In the genomic region with DNA sequence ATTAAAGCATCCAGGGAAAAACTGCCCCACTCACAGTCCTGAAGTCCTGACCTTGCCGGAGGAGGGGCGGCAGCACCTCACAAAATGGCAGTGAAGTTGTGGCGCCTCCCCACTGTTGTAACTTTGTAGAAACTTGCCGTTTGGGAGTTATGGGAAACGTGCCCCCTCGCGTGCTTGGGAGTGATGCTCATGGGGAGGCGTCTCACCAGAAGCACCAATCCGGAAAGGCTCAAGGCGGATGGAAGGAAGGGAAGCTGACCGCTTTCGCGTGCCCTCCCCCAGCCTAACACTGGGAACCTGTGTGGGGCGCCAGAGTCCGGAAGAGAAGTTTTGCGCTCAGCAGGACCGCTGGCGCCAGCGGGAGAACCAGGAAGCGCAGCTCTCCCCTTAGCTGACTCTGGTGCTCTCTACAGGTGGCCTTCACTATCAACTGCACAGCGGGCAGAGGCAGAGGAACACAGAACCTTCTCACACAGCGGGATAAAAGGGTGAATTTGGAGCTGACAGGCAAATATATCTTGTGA, we compare ENCODE assay signal across 1 cellular context.
TF ChIP-seq lines count a peak whose summit lies in the region.

CT45A10 (minus strand) TSS at position 151 of the 524 bp plus-strand sequence. CDS start 8,100 bp downstream, outside the sequence.
SAGE1 (plus strand) TSS at position 423 of the 524 bp plus-strand sequence. CDS start 2,527 bp downstream, outside the sequence.

TF ChIP-seq in K562, 482 proteins besides CTCF, POLR2A, EP300 and RAD21 (continued from another document and continues in another):
- TF ChIP-seq SIN3A (IDR thresholded peaks at IDR 0.05; ENCODE audit: borderline replicate concordance in 2 of 2, control insufficient read depth in 1 of 2, low read depth in 2 of 2, low read length in 2 of 2): peak in 1 of 2 experiments; percentile 39; a peak in 1 of 4 replicates
- no peak for TF ChIP-seq TCFL5 (CRISPR knock-in tag; conservative IDR thresholded peaks at IDR 0.05)
- TF ChIP-seq, protein P1, sequence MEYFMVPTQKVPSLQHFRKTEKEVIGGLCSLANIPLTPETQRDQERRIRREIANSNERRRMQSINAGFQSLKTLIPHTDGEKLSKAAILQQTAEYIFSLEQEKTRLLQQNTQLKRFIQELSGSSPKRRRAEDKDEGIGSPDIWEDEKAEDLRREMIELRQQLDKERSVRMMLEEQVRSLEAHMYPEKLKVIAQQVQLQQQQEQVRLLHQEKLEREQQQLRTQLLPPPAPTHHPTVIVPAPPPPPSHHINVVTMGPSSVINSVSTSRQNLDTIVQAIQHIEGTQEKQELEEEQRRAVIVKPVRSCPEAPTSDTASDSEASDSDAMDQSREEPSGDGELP (CRISPR knock-in tag; IDR thresholded peaks at IDR 0.05; ENCODE audit: borderline replicate concordance): peak; percentile 85
- no peak for TF ChIP-seq MYBL2 (IDR thresholded peaks at IDR 0.05; ENCODE audit: low read depth)
- no peak for TF ChIP-seq MYBL2 (CRISPR knock-in tag; IDR thresholded peaks at IDR 0.05; ENCODE audit: borderline replicate concordance)
- TF ChIP-seq PTBP1 (IDR thresholded peaks at IDR 0.05; ENCODE audit: low read depth, low read length): no peak
- TF ChIP-seq ZNF778 (CRISPR knock-in tag; IDR thresholded peaks at IDR 0.05): no peak
- no peak for TF ChIP-seq ZNF639 (CRISPR knock-in tag; conservative IDR thresholded peaks at IDR 0.05 in 1 of 2, IDR thresholded peaks at IDR 0.05 in 1 of 2)
- TF ChIP-seq ZNF707 (CRISPR knock-in tag; conservative IDR thresholded peaks at IDR 0.05): no peak
- TF ChIP-seq ZNF507 (tag; conservative IDR thresholded peaks at IDR 0.05): no peak
- peak; percentile 72; the same call in 1 of the 2 replicates for TF ChIP-seq HDAC2 (IDR thresholded peaks at IDR 0.05)
- TF ChIP-seq, protein P2, sequence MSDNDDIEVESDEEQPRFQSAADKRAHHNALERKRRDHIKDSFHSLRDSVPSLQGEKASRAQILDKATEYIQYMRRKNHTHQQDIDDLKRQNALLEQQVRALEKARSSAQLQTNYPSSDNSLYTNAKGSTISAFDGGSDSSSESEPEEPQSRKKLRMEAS (CRISPR knock-in tag; IDR thresholded peaks at IDR 0.05): peak; percentile 75
- no peak for TF ChIP-seq FOXM1 (IDR thresholded peaks at IDR 0.05; ENCODE audit: low read depth)
- TF ChIP-seq FOXM1 (CRISPR knock-in tag; IDR thresholded peaks at IDR 0.05; ENCODE audit: low read depth): no peak
- TF ChIP-seq ZBTB2 (IDR thresholded peaks at IDR 0.05): no peak
- TF ChIP-seq, protein P3, sequence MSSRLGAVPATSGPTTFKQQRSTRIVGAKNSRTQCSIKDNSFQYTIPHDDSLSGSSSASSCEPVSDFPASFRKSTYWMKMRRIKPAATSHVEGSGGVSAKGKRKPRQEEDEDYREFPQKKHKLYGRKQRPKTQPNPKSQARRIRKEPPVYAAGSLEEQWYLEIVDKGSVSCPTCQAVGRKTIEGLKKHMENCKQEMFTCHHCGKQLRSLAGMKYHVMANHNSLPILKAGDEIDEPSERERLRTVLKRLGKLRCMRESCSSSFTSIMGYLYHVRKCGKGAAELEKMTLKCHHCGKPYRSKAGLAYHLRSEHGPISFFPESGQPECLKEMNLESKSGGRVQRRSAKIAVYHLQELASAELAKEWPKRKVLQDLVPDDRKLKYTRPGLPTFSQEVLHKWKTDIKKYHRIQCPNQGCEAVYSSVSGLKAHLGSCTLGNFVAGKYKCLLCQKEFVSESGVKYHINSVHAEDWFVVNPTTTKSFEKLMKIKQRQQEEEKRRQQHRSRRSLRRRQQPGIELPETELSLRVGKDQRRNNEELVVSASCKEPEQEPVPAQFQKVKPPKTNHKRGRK (tag; IDR thresholded peaks at IDR 0.05): no peak
- TF ChIP-seq COPS2 (conservative IDR thresholded peaks at IDR 0.05): no peak
- TF ChIP-seq NELFE (IDR thresholded peaks at IDR 0.05; ENCODE audit: insufficient read depth, insufficient read length): no peak
- peak; percentile 27; the same call in 1 of the 2 replicates for TF ChIP-seq HCFC1 (IDR thresholded peaks at IDR 0.05; ENCODE audit: low read depth, low read length)
- peak; percentile 67 to 75; a peak in 2 of 4 replicates for TF ChIP-seq UBTF (IDR thresholded peaks at IDR 0.05; ENCODE audit: borderline replicate concordance in 1 of 2, low read depth in 2 of 2, low read length in 2 of 2)
- no peak for TF ChIP-seq ZBTB17 (CRISPR knock-in tag; IDR thresholded peaks at IDR 0.05)
- TF ChIP-seq, protein P4, sequence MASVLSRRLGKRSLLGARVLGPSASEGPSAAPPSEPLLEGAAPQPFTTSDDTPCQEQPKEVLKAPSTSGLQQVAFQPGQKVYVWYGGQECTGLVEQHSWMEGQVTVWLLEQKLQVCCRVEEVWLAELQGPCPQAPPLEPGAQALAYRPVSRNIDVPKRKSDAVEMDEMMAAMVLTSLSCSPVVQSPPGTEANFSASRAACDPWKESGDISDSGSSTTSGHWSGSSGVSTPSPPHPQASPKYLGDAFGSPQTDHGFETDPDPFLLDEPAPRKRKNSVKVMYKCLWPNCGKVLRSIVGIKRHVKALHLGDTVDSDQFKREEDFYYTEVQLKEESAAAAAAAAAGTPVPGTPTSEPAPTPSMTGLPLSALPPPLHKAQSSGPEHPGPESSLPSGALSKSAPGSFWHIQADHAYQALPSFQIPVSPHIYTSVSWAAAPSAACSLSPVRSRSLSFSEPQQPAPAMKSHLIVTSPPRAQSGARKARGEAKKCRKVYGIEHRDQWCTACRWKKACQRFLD (CRISPR knock-in tag; IDR thresholded peaks at IDR 0.05): no peak
- no peak for TF ChIP-seq ZNF184 (CRISPR knock-in tag; IDR thresholded peaks at IDR 0.05)
- no peak for TF ChIP-seq CREB3 (tag; conservative IDR thresholded peaks at IDR 0.05; ENCODE audit: low read depth)
- peak; percentile 97 for TF ChIP-seq ELF1 (tag; IDR thresholded peaks at IDR 0.05)
- no peak for TF ChIP-seq PREB (CRISPR knock-in tag; IDR thresholded peaks at IDR 0.05)
- TF ChIP-seq ZNF134 (CRISPR knock-in tag; conservative IDR thresholded peaks at IDR 0.05): no peak
- no peak for TF ChIP-seq ZNF175 (CRISPR knock-in tag; IDR thresholded peaks at IDR 0.05; ENCODE audit: low read depth)
- TF ChIP-seq ZNF436 (CRISPR knock-in tag; IDR thresholded peaks at IDR 0.05): no peak
- no peak for TF ChIP-seq MLX (CRISPR knock-in tag; conservative IDR thresholded peaks at IDR 0.05)
- no peak for TF ChIP-seq HMG20B (CRISPR knock-in tag; IDR thresholded peaks at IDR 0.05)
- TF ChIP-seq MTA1 (IDR thresholded peaks at IDR 0.05; ENCODE audit: borderline replicate concordance): 0 out of 2 replicates have a peak, but pooled peaks have one; percentile 23
- peak; percentile 26; the same call in 1 of the 2 replicates for TF ChIP-seq ATF3 (IDR thresholded peaks at IDR 0.05)
- peak; percentile 67; the same call in 1 of the 2 replicates for TF ChIP-seq ATF3 (CRISPR knock-in tag; conservative IDR thresholded peaks at IDR 0.05)
- 0 out of 2 replicates have a peak, but pooled peaks have one; percentile 19 for TF ChIP-seq ZNF24 (IDR thresholded peaks at IDR 0.05)
- no peak for TF ChIP-seq ZNF431 (CRISPR knock-in tag; IDR thresholded peaks at IDR 0.05)
- TF ChIP-seq ZNF551 (CRISPR knock-in tag; IDR thresholded peaks at IDR 0.05): no peak
- TF ChIP-seq MAFF (IDR thresholded peaks at IDR 0.05; ENCODE audit: low read length): no peak
- TF ChIP-seq HSF4 (CRISPR knock-in tag; IDR thresholded peaks at IDR 0.05; ENCODE audit: borderline replicate concordance): no peak
- TF ChIP-seq GABPB1 (CRISPR knock-in tag; IDR thresholded peaks at IDR 0.05): peak; percentile 79
- TF ChIP-seq MTF1 (CRISPR knock-in tag; IDR thresholded peaks at IDR 0.05; ENCODE audit: borderline replicate concordance): no peak
- no peak for TF ChIP-seq NR1H2 (CRISPR knock-in tag; IDR thresholded peaks at IDR 0.05)
- TF ChIP-seq, protein P5, sequence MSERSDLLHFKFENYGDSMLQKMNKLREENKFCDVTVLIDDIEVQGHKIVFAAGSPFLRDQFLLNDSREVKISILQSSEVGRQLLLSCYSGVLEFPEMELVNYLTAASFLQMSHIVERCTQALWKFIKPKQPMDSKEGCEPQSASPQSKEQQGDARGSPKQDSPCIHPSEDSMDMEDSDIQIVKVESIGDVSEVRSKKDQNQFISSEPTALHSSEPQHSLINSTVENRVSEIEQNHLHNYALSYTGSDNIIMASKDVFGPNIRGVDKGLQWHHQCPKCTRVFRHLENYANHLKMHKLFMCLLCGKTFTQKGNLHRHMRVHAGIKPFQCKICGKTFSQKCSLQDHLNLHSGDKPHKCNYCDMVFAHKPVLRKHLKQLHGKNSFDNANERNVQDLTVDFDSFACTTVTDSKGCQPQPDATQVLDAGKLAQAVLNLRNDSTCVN (CRISPR knock-in tag; IDR thresholded peaks at IDR 0.05): no peak
- no peak for TF ChIP-seq ZNF12 (CRISPR knock-in tag; IDR thresholded peaks at IDR 0.05)
- TF ChIP-seq ATF2 (CRISPR knock-in tag; IDR thresholded peaks at IDR 0.05): no peak
- no peak for TF ChIP-seq CREBBP (IDR thresholded peaks at IDR 0.05; ENCODE audit: low read depth, low read length)
- no peak for TF ChIP-seq ZNF124 (CRISPR knock-in tag; IDR thresholded peaks at IDR 0.05)
- no peak for TF ChIP-seq ILF3 (IDR thresholded peaks at IDR 0.05; ENCODE audit: borderline replicate concordance)
- TF ChIP-seq HEY1 (CRISPR knock-in tag; IDR thresholded peaks at IDR 0.05; ENCODE audit: borderline replicate concordance): no peak
